Comparison of ENCODE assay signal across 36 cellular contexts in genomic region chr10:78346721-78347120, GRCh38.
"Had no signal": no experiment of that assay in that cellular context is flagged by ENCODE, and none has a peak within 500 bp of the region (broad histone marks: within the 10 kb centered on the region; RNA-seq: fewer than 3 reads in every experiment).

No MANE protein-coding gene starts in this region.

- H3K27me3 ChIP-seq: adrenal gland, body of pancreas, brain microvascular endothelial cell, breast epithelium had no signal

- H3K9me3 ChIP-seq: adrenal gland, body of pancreas, breast epithelium had no signal

- FAIRE-seq: astrocyte, TTC549 had no signal

- H3K27ac ChIP-seq: adrenal gland, body of pancreas, brain microvascular endothelial cell, breast epithelium, WERI-Rb-1 had no signal

- H3K4me3 ChIP-seq: adrenal gland, body of pancreas, breast epithelium had no signal

- DNase-seq: activated CD4-positive, alpha-beta memory T cell treated with anti-CD3 and anti-CD28 coated beads, Interleukin-2, amount 10 ng/mL, durations not matched to agents 7 days and 5 days; activated CD4-positive, alpha-beta T cell treated with anti-CD3 and anti-CD28 coated beads for 1 hour; activated CD4-positive, alpha-beta T cell treated with anti-CD3 and anti-CD28 coated beads for 36 hours; activated CD4-positive, alpha-beta T cell treated with anti-CD3 and anti-CD28 coated beads for 48 hours; activated CD4-positive, alpha-beta T cell treated with anti-CD3 and anti-CD28 coated beads, Interleukin-2, amount 10 ng/mL, durations not matched to agents 7 days and 5 days; activated CD4-positive, alpha-beta T cell treated with anti-CD3 and anti-CD28 coated beads, Interleukin-2, amount 50 U/mL, for 48 hours; activated CD4-positive, CD25-positive, alpha-beta regulatory T cell; activated CD8-positive, alpha-beta memory T cell treated with anti-CD3 and anti-CD28 coated beads for 24 hours; activated CD8-positive, alpha-beta memory T cell treated with anti-CD3 and anti-CD28 coated beads, Interleukin-2, amount 10 ng/mL, durations not matched to agents 7 days and 5 days; activated CD8-positive, alpha-beta T cell treated with anti-CD3 and anti-CD28 coated beads, Interleukin-2, amount 10 ng/mL, durations not matched to agents 7 days and 5 days; activated gamma-delta T cell treated with Interleukin-2 at 50 U/mL for 16 hours; activated naive CD4-positive, alpha-beta T cell; activated naive CD4-positive, alpha-beta T cell treated with anti-CD3 and anti-CD28 coated beads for 36 hours; activated naive CD4-positive, alpha-beta T cell treated with anti-CD3 and anti-CD28 coated beads, Interleukin-2, amount 50 U/mL, for 16 hours; activated naive CD8-positive, alpha-beta T cell treated with anti-CD3 and anti-CD28 coated beads for 36 hours; activated T-cell treated with anti-CD3 and anti-CD28 coated beads for 4 hours; activated T-cell treated with anti-CD3 and anti-CD28 coated beads, Interleukin-2, amount 50 U/mL, for 1 hour; activated T-cell treated with anti-CD3 and anti-CD28 coated beads, Interleukin-2, amount 50 U/mL, for 4 hours; activated T-cell treated with anti-CD3 and anti-CD28 coated beads, Interleukin-2, amount 50 U/mL, for 72 hours; amniotic stem cell; aorta; brain microvascular endothelial cell; central memory CD4-positive, alpha-beta T cell; T-helper 1 cell; T-helper 2 cell; T-helper 9 cell; WERI-Rb-1 had no signal

- ATAC-seq: activated CD4-positive, alpha-beta T cell treated with anti-CD3 and anti-CD28 coated beads for 36 hours; activated CD4-positive, CD25-positive, alpha-beta regulatory T cell treated with anti-CD3 and anti-CD28 coated beads, Interleukin-2, amount 50 U/mL, for 24 hours; activated CD8-positive, alpha-beta memory T cell treated with anti-CD3 and anti-CD28 coated beads, Interleukin-2, amount 10 ng/mL, durations not matched to agents 7 days and 5 days; activated CD8-positive, alpha-beta T cell treated with anti-CD3 and anti-CD28 coated beads, Interleukin-2, amount 10 ng/mL, durations not matched to agents 7 days and 5 days; activated naive CD4-positive, alpha-beta T cell treated with anti-CD3 and anti-CD28 coated beads, Interleukin-2, amount 50 U/mL, for 72 hours; activated T-cell treated with anti-CD3 and anti-CD28 coated beads, Interleukin-2, amount 50 U/mL, for 4 hours; activated T-cell treated with anti-CD3 and anti-CD28 coated beads, Interleukin-2, amount 50 U/mL, for 72 hours; activated T-helper 17 cell treated with anti-CD3 and anti-CD28 coated beads, Interleukin-2, amount 50 U/mL, for 72 hours; body of pancreas; WTC11 had no signal

- H3K4me1 ChIP-seq: adrenal gland, body of pancreas, breast epithelium had no signal

- H3K36me3 ChIP-seq: adrenal gland, brain microvascular endothelial cell, WERI-Rb-1 had no signal
